ENCODE assay signal across 8 cellular contexts in the genomic region with DNA sequence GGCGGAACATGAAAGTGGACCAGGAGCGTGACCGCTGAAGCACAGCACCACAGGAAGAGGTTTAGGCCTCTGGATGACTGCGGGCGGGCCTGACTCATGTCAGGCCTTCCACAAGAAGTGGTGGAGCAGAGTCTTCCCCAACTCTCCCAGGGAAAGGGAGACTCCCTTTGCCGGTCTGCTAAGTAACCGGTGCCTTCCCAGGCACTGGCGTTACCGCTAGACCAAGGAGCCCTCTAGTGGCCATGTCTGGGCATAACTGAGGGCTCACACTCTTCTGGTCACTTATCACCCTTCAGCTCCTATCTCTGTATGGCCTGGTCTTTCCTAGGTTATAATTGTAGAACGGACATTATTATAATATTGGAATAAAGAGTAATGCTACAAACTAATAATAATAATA.
DNase-seq lines count a peak whose midpoint lies in the region; ATAC-seq and TF ChIP-seq lines count a peak whose summit lies in the region.
"Had no signal": no experiment of that assay in that cellular context is flagged by ENCODE, and none has a peak within 500 bp of the region (broad histone marks: within the 10 kb centered on the region; RNA-seq: fewer than 3 reads in every experiment).

No MANE protein-coding gene starts in this region.

- H3K36me3 ChIP-seq in Karpas-422 (ENCODE audit: insufficient read depth, low read length) (no peaks in the 10 kb centered on the region), left ventricle myocardium inferior (no peaks in the 10 kb centered on the region), tibial nerve (no peaks in the 10 kb centered on the region)

- H3K4me1 ChIP-seq in Karpas-422 (ENCODE audit: low read length) (no peaks in the 10 kb centered on the region), left ventricle myocardium inferior (no peaks in the 10 kb centered on the region), tibial nerve (no peaks in the 10 kb centered on the region)

- intact Hi-C loops in left ventricle myocardium inferior (cut with micrococcal nuclease) = no loop called here

- no peak overlapping the region for H3K9ac ChIP-seq in Karpas-422 (ENCODE audit: low read length)

- no peak overlapping the region for H2AFZ ChIP-seq in Karpas-422 (ENCODE audit: low read length)

- whole genome bisulfite sequencing in tibial nerve, 2 donors = 49 to 52% methylated on average over 10 of the region's 10 CpGs

- H3K9me3 ChIP-seq in Karpas-422 (ENCODE audit: low read length) (peaks cover 7% of the 10 kb centered on the region), left ventricle myocardium inferior (replicated peaks) (no peaks in the 10 kb centered on the region), tibial nerve (peaks cover 0 to 3% (median 0%) of the 10 kb centered on the region in 4 donors)

- H3K79me2 ChIP-seq in Karpas-422 (ENCODE audit: low read length) = no peaks in the 10 kb centered on the region

- no peak overlapping the region for H3K4me2 ChIP-seq in Karpas-422 (ENCODE audit: low read depth, low read length, poor library complexity, severe bottlenecking)

- H3K27me3 ChIP-seq in Karpas-422 (ENCODE audit: low read length) (no peaks in the 10 kb centered on the region), left ventricle myocardium inferior (ENCODE audit: low read depth) (no peaks in the 10 kb centered on the region), tibial nerve (no peaks in the 10 kb centered on the region)

- H4K20me1 ChIP-seq in Karpas-422 (ENCODE audit: insufficient read depth, low read depth, low read length) = no peaks in the 10 kb centered on the region

- no peak for ATAC-seq in HG03565 (IDR thresholded peaks at IDR 0.05; ENCODE audit: unreplicated experiment)
- no peak for ATAC-seq in HG02973 (IDR thresholded peaks at IDR 0.05; ENCODE audit: unreplicated experiment)

- H3K4me3 ChIP-seq in Karpas-422 (ENCODE audit: low read length) (no peak overlapping the region), left ventricle myocardium inferior (no peak overlapping the region), tibial nerve (no peak overlapping the region)

- TF ChIP-seq CTCF in left ventricle myocardium inferior (IDR thresholded peaks at IDR 0.05; ENCODE audit: borderline replicate concordance) (peak; percentile 73), tibial nerve (IDR thresholded peaks at IDR 0.05) (peak in 3 of 5 experiments; percentile 10 to 23 (median 14))

- H3K27ac ChIP-seq in Karpas-422 (ENCODE audit: low read length) (no peak overlapping the region), left ventricle myocardium inferior (replicated peaks) (no peak overlapping the region), tibial nerve (no peak overlapping the region)

- no peak for TF ChIP-seq POLR2A in tibial nerve (IDR thresholded peaks at IDR 0.05)

- TF ChIP-seq EP300 in tibial nerve (IDR thresholded peaks at IDR 0.05) = no peak

- H3K9me2 ChIP-seq in Karpas-422 (replicated peaks; ENCODE audit: insufficient read depth, low read length) = no peaks in the 10 kb centered on the region

- DNase-seq in GDM1 (lab: John Stamatoyannopoulos, UW) (peak; percentile 2), Karpas-422 (peak; percentile 67), SW480 (ENCODE audit: low spot score) (peak; percentile 27), left ventricle myocardium inferior (peak; percentile 28), tibial nerve (ENCODE audit: low spot score in 2 of 2) (no peak)
- DNase-seq: activated B cell treated with CpG ODN at 0.5 μM for 24 hours had no signal

Comparison
In these comparisons a context has a peak if more than half of its experiments do, and no peak if none do; other contexts are left out.
1. DNase-seq: peak in GDM1 (single experiment), Karpas-422 (single experiment), SW480 (single experiment) and left ventricle myocardium inferior (single experiment); none in tibial nerve (0 of 2).